Comparison of ENCODE assay signal across 8 cellular contexts in the genomic region with DNA sequence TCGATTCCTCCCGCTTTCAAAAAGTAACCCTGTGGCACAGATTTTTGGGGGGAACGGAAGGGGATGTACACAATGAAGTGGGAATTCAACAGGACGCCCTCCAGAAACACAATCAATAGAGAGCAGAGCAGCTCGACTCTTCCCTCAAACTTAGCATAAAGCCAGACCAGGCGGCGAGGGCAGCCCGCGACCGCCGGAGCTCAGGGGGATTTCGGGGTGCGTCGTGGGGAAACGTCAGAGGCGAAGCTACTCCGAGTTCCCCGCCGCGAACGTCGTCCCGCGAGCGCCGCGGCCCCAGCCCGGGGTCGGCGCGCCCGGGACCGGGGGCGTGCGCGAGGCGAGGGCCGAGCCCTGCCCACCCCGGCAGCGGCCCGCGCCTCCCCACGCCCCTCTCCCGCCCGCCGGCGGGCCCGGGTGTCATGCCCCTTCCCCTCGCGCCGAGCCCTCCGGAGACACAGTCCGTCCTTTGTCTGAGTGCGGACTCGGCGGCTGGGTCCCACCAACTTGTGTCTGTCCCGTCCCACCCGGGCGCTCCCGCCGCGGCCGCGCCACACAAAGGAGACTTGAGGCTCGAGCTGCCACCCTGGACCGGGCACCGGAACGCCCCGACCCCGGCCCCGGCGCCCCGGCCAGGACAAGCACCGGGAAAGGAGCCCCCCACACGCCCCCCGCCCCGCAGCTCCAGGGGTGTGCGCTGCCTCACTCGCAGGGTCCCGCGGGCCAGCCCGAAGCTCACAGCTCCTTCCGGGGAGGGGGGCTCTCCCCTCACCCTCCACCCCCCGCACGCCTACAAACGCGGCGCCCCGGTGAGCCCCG. TPM values are rescaled to one million over a fixed set of nuclear protein-coding genes. Genes with fewer than 3 reads are reported as not detected.
A peak's percentile ranks its signal among the peaks of the same experiment; 100 is the strongest.
DNase-seq lines count a peak whose midpoint lies in the region; ATAC-seq and TF ChIP-seq lines count a peak whose summit lies in the region.

No MANE protein-coding gene starts in this region.

- H3K9me3 ChIP-seq in esophagus squamous epithelium, result no peaks in the 10 kb centered on the region

- no peak for TF ChIP-seq POLR2A in esophagus squamous epithelium (IDR thresholded peaks at IDR 0.05)

- peak overlapping the region; percentile 76 to 98 (median 86) for H3K4me3 ChIP-seq in esophagus squamous epithelium

- H3K27me3 Mint-ChIP-seq in naive B cell, result no peaks in the 10 kb centered on the region
- H3K27me3 Mint-ChIP-seq in stimulated activated memory B cell treated with anti-CD40 and anti-IgM and Interleukin-4, amounts not matched to agents 10 μg/mL and 1 μg/mL and 100 μg/mL, for 72 hours, result no peaks in the 10 kb centered on the region

- TF ChIP-seq CTCF in esophagus squamous epithelium (IDR thresholded peaks at IDR 0.05), result no peak

- intact Hi-C loops in esophagus squamous epithelium (cut with DNase I), result no loop called here

- ATAC-seq in GM18508 (IDR thresholded peaks at IDR 0.05; ENCODE audit: insufficient read depth, unreplicated experiment) (peak; percentile 13), HG02610 (IDR thresholded peaks at IDR 0.05; ENCODE audit: unreplicated experiment) (peak; percentile 27), naive B cell (ENCODE audit: low read depth in 2 of 2) (peak; percentile 55 to 57)
- ATAC-seq in stimulated activated memory B cell treated with anti-CD40 and anti-IgM and Interleukin-4, amounts not matched to agents 10 μg/mL and 1 μg/mL and 100 μg/mL, for 72 hours, result peak; percentile 69

- no peaks in the 10 kb centered on the region for H3K27me3 ChIP-seq in esophagus squamous epithelium

- H3K36me3 Mint-ChIP-seq in naive B cell, result no peaks in the 10 kb centered on the region
- H3K36me3 Mint-ChIP-seq in stimulated activated memory B cell treated with anti-CD40 and anti-IgM and Interleukin-4, amounts not matched to agents 10 μg/mL and 1 μg/mL and 100 μg/mL, for 72 hours, result peaks cover 5% of the 10 kb centered on the region

- 0% methylated on average over 5 to 9 of the region's 90 CpGs for WGBS in esophagus squamous epithelium, 2 donors

- peak overlapping the region; percentile 93 to 97 (median 96) for H3K27ac ChIP-seq in esophagus squamous epithelium

- no peaks in the 10 kb centered on the region for H3K36me3 ChIP-seq in esophagus squamous epithelium

- DNase-seq in NCI-H2171 treated with DMSO at 0.1 percent for 48 hours (lab: John Stamatoyannopoulos, UW) (peak; percentile 30), activated T-cell treated with anti-CD3 and anti-CD28 coated beads for 48 hours (ENCODE audit: low read depth) (peak; percentile 40), esophagus squamous epithelium (lab: John Stamatoyannopoulos, UW) (no peak), naive B cell (peak; percentile 72), superior temporal gyrus (ENCODE audit: extremely low spot score) (no peak)

- H3K4me3 Mint-ChIP-seq in naive B cell, result peak overlapping the region; percentile 83 to 98 (median 96)
- H3K4me3 Mint-ChIP-seq in stimulated activated memory B cell treated with anti-CD40 and anti-IgM and Interleukin-4, amounts not matched to agents 10 μg/mL and 1 μg/mL and 100 μg/mL, for 72 hours, result peak overlapping the region; percentile 89

- H3K4me1 ChIP-seq in esophagus squamous epithelium, result peaks cover 5 to 25% (median 9%) of the 10 kb centered on the region in 3 donors

- peak overlapping the region; percentile 94 to 99 (median 96) for H3K27ac Mint-ChIP-seq in naive B cell
- peak overlapping the region; percentile 91 for H3K27ac Mint-ChIP-seq in stimulated activated memory B cell treated with anti-CD40 and anti-IgM and Interleukin-4, amounts not matched to agents 10 μg/mL and 1 μg/mL and 100 μg/mL, for 72 hours

- H3K9me3 Mint-ChIP-seq in naive B cell, result no peaks in the 10 kb centered on the region
- H3K9me3 Mint-ChIP-seq in stimulated activated memory B cell treated with anti-CD40 and anti-IgM and Interleukin-4, amounts not matched to agents 10 μg/mL and 1 μg/mL and 100 μg/mL, for 72 hours, result no peaks in the 10 kb centered on the region

- peaks cover 0 to 10% (median 9%) of the 10 kb centered on the region in 3 donors for H3K4me1 Mint-ChIP-seq in naive B cell
- H3K4me1 Mint-ChIP-seq in stimulated activated memory B cell treated with anti-CD40 and anti-IgM and Interleukin-4, amounts not matched to agents 10 μg/mL and 1 μg/mL and 100 μg/mL, for 72 hours, result peaks cover 14% of the 10 kb centered on the region

RNA-seq across cellular contexts. Expression of a gene that starts 0.7 kb away (rescaled TPM):
- total RNA-seq in esophagus squamous epithelium, result 10 to 100 TPM in 3 of 4 donors, 1 to 10 TPM in 1; 6.2 to 22.3 (median 12.7) TPM
- 1 to 10 TPM; 1.6 to 4.2 (median 3.0) TPM for polyA plus RNA-seq in naive B cell (ENCODE audit: low read depth in 6 of 6)

Comparison
In these comparisons a context has a peak if more than half of its experiments do, and no peak if none do; other contexts are left out.
1. ATAC-seq: peak in every context shown above with its lines; median percentile 69 in stimulated activated memory B cell treated with anti-CD40 and anti-IgM and Interleukin-4, amounts not matched to agents 10 μg/mL and 1 μg/mL and 100 μg/mL, for 72 hours; 56 in naive B cell; 27 in HG02610; 13 in GM18508.
2. DNase-seq: peak in NCI-H2171 treated with DMSO at 0.1 percent for 48 hours (single experiment), activated T-cell treated with anti-CD3 and anti-CD28 coated beads for 48 hours (single experiment) and naive B cell (single experiment); none in esophagus squamous epithelium (single experiment) and superior temporal gyrus (single experiment).